In the genomic region with DNA sequence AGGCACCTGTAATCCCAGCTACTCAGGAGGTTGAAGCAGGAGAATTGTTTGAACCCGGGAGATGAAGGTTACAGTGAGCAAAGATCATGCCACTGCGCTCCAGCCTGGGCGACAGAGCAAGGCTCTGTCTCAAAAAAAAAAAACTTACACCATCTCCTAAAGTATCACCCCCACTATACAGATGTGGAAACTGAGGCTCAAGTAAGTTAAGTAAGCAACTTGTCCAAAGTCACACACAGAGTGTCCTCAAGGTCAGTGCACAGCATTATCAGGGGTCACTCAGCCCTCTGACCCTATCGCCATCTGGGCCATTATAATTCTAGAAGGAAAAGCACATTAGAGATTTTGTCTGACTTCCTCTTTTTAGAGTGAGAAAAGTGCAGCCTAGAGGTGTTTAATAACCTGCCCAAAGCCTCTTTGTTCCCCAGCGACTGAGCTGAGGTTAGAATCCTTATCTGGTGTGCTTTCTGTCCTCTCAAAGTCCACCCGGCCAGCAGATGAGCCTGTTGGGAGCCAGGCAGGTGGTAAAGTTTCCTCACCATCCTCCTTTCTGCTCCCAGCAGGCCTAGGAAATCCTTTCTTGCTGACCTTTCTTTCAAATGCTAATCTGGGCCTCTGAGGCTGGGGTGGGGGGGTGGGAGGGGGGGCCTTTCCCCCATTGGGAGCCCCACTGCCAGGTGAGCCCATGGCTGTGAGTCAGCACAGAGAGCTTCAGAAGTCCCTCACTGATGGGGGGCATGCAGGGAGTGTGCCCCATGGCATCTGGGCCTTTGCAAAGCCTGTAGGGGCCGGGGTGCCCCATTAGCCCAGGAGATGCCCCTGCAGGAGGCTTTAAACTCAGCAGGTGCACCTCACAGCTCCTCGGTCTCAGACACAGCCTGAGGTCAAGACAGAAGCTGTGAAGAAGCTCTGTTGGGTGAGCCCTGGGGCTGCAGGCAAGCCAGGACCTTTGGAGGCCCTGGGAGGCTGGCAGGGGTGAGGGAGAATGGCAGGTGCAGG, we compare ENCODE assay signal across 19 cellular contexts. TPM values are rescaled to one million over a fixed set of nuclear protein-coding genes. Genes with fewer than 3 reads are reported as not detected.
A peak's percentile ranks its signal among the peaks of the same experiment; 100 is the strongest.
DNase-seq lines count a peak whose midpoint lies in the region; ATAC-seq and TF ChIP-seq lines count a peak whose summit lies in the region.
"Had no signal": no experiment of that assay in that cellular context is flagged by ENCODE, and none has a peak within 500 bp of the region (broad histone marks: within the 10 kb centered on the region; RNA-seq: fewer than 3 reads in every experiment).

No MANE protein-coding gene starts in this region.

- peak overlapping the region; percentile 46 for H2BK15ac ChIP-seq in neuronal stem cell (ENCODE audit: low read length)

- H3K4me3 ChIP-seq in OCI-LY3 (ENCODE audit: low read length) (no peak overlapping the region), neuronal stem cell (ENCODE audit: low read length in 2 of 2) (no peak overlapping the region), suprapubic skin (no peak overlapping the region)
- H3K4me3 ChIP-seq: esophagus muscularis mucosa, smooth muscle cell, uterus had no signal

- no CpG with 5 or more reads among the region's 8 CpGs for WGBS in neuronal stem cell (ENCODE audit: extremely low coverage in 2 of 2, insufficient read length in 2 of 2, insufficient replicate concordance in 1 of 2), 2 donors
- 81% methylated on average over 8 of the region's 8 CpGs for WGBS in suprapubic skin

- H3K18ac ChIP-seq in neuronal stem cell (ENCODE audit: low read length), result no peak overlapping the region

- H3K14ac ChIP-seq in neuronal stem cell (ENCODE audit: low read length), result no peak overlapping the region

- TF ChIP-seq POLR2A in suprapubic skin (IDR thresholded peaks at IDR 0.05), result no peak

- H3K79me2 ChIP-seq in OCI-LY3 (ENCODE audit: low read length), result peaks cover 28% of the 10 kb centered on the region

- no peak overlapping the region for H2AK5ac ChIP-seq in neuronal stem cell (ENCODE audit: low read depth, low read length)

- H3K36me3 ChIP-seq in OCI-LY3 (replicated peaks; ENCODE audit: low read depth, low read length) (peaks cover 41% of the 10 kb centered on the region), neuronal stem cell (replicated peaks in 1 of 2; ENCODE audit: control insufficient read depth in 2 of 2, insufficient read depth in 2 of 2, low read length in 2 of 2) (no peaks in the 10 kb centered on the region), suprapubic skin (no peaks in the 10 kb centered on the region)
- H3K36me3 ChIP-seq: esophagus muscularis mucosa, uterus had no signal

- H3K23ac ChIP-seq in neuronal stem cell (ENCODE audit: low read depth, low read length, poor library complexity), result no peak overlapping the region

- H3K9ac ChIP-seq in OCI-LY3 (ENCODE audit: low read length) (peak overlapping the region; percentile 61), neuronal stem cell (ENCODE audit: low read depth, low read length, poor library complexity) (no peak overlapping the region)

- no peak overlapping the region for H4K8ac ChIP-seq in neuronal stem cell (ENCODE audit: low read depth, low read length)

- no peak for DNase-seq in neuronal stem cell (ENCODE audit: low spot score)
- no peak for DNase-seq in suprapubic skin (ENCODE audit: low spot score in 2 of 2)
- no peak for DNase-seq in stimulated activated naive CD4-positive, alpha-beta T cell treated with Interleukin-2 at 50 U/mL for 16 hours (lab: John Stamatoyannopoulos, UW)
- DNase-seq: activated CD4-positive, alpha-beta T cell treated with anti-CD3 and anti-CD28 coated beads for 4 hours; activated CD8-positive, alpha-beta memory T cell treated with anti-CD3 and anti-CD28 coated beads, Interleukin-2, amount 50 U/mL, for 48 hours; activated naive CD4-positive, alpha-beta T cell treated with Interleukin-2 at 50 U/mL for 16 hours; dermis blood vessel endothelial cell; head of caudate nucleus; NCI-H2081 treated with DMSO at 0.1 percent for 48 hours; NCI-H82; stimulated activated naive B cell treated with anti-CD40 and anti-IgM and Interleukin-4, amounts not matched to agents 10 μg/mL and 1 μg/mL and 100 μg/mL, for 72 hours; uterus had no signal

- no peak overlapping the region for H2BK120ac ChIP-seq in neuronal stem cell (ENCODE audit: low read depth, low read length)

- H3K27me3 ChIP-seq in OCI-LY3 (ENCODE audit: low read depth, low read length) (no peaks in the 10 kb centered on the region), neuronal stem cell (ENCODE audit: control insufficient read depth in 3 of 3, insufficient read depth in 3 of 3, low read depth in 1 of 3, low read length in 3 of 3) (peaks cover 0 to 3% (median 0%) of the 10 kb centered on the region in 3 experiments), suprapubic skin (peaks cover 14% of the 10 kb centered on the region)
- H3K27me3 ChIP-seq: esophagus muscularis mucosa, uterus had no signal

- H3K9me3 ChIP-seq in OCI-LY3 (ENCODE audit: insufficient read depth, low read length), result peaks cover 7% of the 10 kb centered on the region
- H3K9me3 ChIP-seq in neuronal stem cell (replicated peaks in 1 of 2; ENCODE audit: control insufficient read depth in 2 of 2, insufficient read depth in 1 of 2, low read depth in 1 of 2, low read length in 2 of 2), result no peaks in the 10 kb centered on the region
- no peaks in the 10 kb centered on the region for H3K9me3 ChIP-seq in suprapubic skin

- peak overlapping the region; percentile 64 for H2BK12ac ChIP-seq in neuronal stem cell (ENCODE audit: low read length)

- no peak overlapping the region for H4K91ac ChIP-seq in neuronal stem cell (ENCODE audit: low read depth, low read length, poor library complexity)

- H4K20me1 ChIP-seq in OCI-LY3 (ENCODE audit: insufficient read depth, low read length), result no peaks in the 10 kb centered on the region

- ATAC-seq in GM18909 (IDR thresholded peaks at IDR 0.05; ENCODE audit: poor library complexity, unreplicated experiment) (peak; percentile 55), HG02884 (IDR thresholded peaks at IDR 0.05; ENCODE audit: unreplicated experiment) (peak; percentile 51), HG03460 (IDR thresholded peaks at IDR 0.05; ENCODE audit: unreplicated experiment) (no peak)
- ATAC-seq: Right ventricle myocardium inferior; stimulated activated naive B cell treated with anti-CD40 and anti-IgM and Interleukin-4, amounts not matched to agents 10 μg/mL and 1 μg/mL and 100 μg/mL, for 72 hours had no signal

- H3K4me1 ChIP-seq in OCI-LY3 (ENCODE audit: low read length) (peaks cover 49% of the 10 kb centered on the region), neuronal stem cell (ENCODE audit: control insufficient read depth in 2 of 2, insufficient read depth in 1 of 2, low read depth in 1 of 2, low read length in 2 of 2) (peaks cover 0 to 7% of the 10 kb centered on the region in 2 donors), suprapubic skin (no peaks in the 10 kb centered on the region)
- H3K4me1 ChIP-seq: esophagus muscularis mucosa, uterus had no signal

- H3K4ac ChIP-seq in neuronal stem cell (ENCODE audit: low read length), result no peak overlapping the region

- TF ChIP-seq CTCF in OCI-LY3 (IDR thresholded peaks at IDR 0.05; ENCODE audit: low read depth, low read length), result no peak
- TF ChIP-seq CTCF in suprapubic skin (IDR thresholded peaks at IDR 0.05), result no peak

- H3K79me1 ChIP-seq in neuronal stem cell (ENCODE audit: low read depth, low read length), result no peaks in the 10 kb centered on the region

- H2BK5ac ChIP-seq in neuronal stem cell (ENCODE audit: low read length), result no peak overlapping the region

- H3K4me2 ChIP-seq in OCI-LY3 (ENCODE audit: low read length) (peak overlapping the region; percentile 49), neuronal stem cell (ENCODE audit: insufficient read depth, low read length, poor library complexity, severe bottlenecking) (no peak overlapping the region)
- H3K4me2 ChIP-seq: smooth muscle cell had no signal

- H3K27ac ChIP-seq in OCI-LY3 (ENCODE audit: low read length) (peak overlapping the region; percentile 87), neuronal stem cell (replicated peaks; ENCODE audit: low read length) (no peak overlapping the region), suprapubic skin (no peak overlapping the region)
- H3K27ac ChIP-seq: esophagus muscularis mucosa, uterus had no signal

- H2AFZ ChIP-seq in OCI-LY3 (ENCODE audit: low read depth, low read length), result no peak overlapping the region
- no peak overlapping the region for H2AFZ ChIP-seq in neuronal stem cell (ENCODE audit: low read length)

- TF ChIP-seq EP300 in suprapubic skin (IDR thresholded peaks at IDR 0.05), result no peak

RNA-seq across cellular contexts. Expression of a gene that starts 12.0 kb away (rescaled TPM):
- 1.8 TPM for polyA plus RNA-seq in neuronal stem cell (2013, experiment 1 of 2)
- 1.5 TPM for polyA plus RNA-seq in neuronal stem cell (2013, experiment 2 of 2)
- total RNA-seq in suprapubic skin, result 10 to 100 TPM in 1 of 4 donors, 1 to 10 TPM in 3; 4.6 to 10.5 (median 7.8) TPM
